In genomic region chr1:16623337-16623736, GRCh38 we compare ENCODE assay signal across 9 cellular contexts. TPM values are rescaled to one million over a fixed set of nuclear protein-coding genes. Genes with fewer than 3 reads are reported as not detected.
A peak's percentile ranks its signal among the peaks of the same experiment; 100 is the strongest.
DNase-seq lines count a peak whose midpoint lies in the region; ATAC-seq and TF ChIP-seq lines count a peak whose summit lies in the region.
"Not testable (repeated sequence)": the region's sequence is repeated elsewhere in the genome, so short reads cannot be mapped to it uniquely, and the experiment has no call there.
"Had no signal": no experiment of that assay in that cellular context is flagged by ENCODE, and none has a peak within 500 bp of the region (broad histone marks: within the 10 kb centered on the region; RNA-seq: fewer than 3 reads in every experiment).

No MANE protein-coding gene starts in this region.

- not testable (repeated sequence) for H3K4me3 ChIP-seq in AG09309 (ENCODE audit: control insufficient read depth, low read depth, low read length); GM23248; foreskin fibroblast (ENCODE audit: low read depth in 1 of 2, low read length in 2 of 2); stomach

- not testable (repeated sequence) for H3K9ac ChIP-seq in GM23248

- H3K27ac Mint-ChIP-seq in WTC11; MCF 10A (ENCODE audit: low read depth, unreplicated experiment): not testable (repeated sequence)

- TF ChIP-seq CTCF in AG09309 (IDR thresholded peaks at IDR 0.05; ENCODE audit: control insufficient read depth, insufficient read depth, low read depth, low read length, missing control alignments) = peak; percentile 2
- not testable (repeated sequence) for TF ChIP-seq CTCF in WTC11 (IDR thresholded peaks at IDR 0.05); MCF 10A (IDR thresholded peaks at IDR 0.05; ENCODE audit: unreplicated experiment); foreskin fibroblast (IDR thresholded peaks at IDR 0.05; ENCODE audit: low read depth, low read length); stomach (IDR thresholded peaks at IDR 0.05)

- H3K9me3 ChIP-seq in GM23248 (ENCODE audit: low read depth); stomach: not testable (repeated sequence)

- not testable (repeated sequence) for H3K9me3 Mint-ChIP-seq in WTC11; MCF 10A (ENCODE audit: unreplicated experiment)

- BruUV-seq in MCF 10A (replicated peaks; lab: Mats Ljungman, UMichigan) = not testable (repeated sequence)

- not testable (repeated sequence) for H4K20me1 ChIP-seq in GM23248 (ENCODE audit: insufficient read depth)

- POLR2A ChIA-PET in WTC11 (lab: Charles Lee) = not testable (repeated sequence)
- POLR2A ChIA-PET in MCF 10A (lab: Yijun Ruan, JAX) = interaction anchor here (0.8 to 6.0 kb wide), 11 partner anchors 10 to 467 kb away, joined by 3 to 57 read pairs (median 6); partner anchors contain the start of genes EPHA2 and NBPF1

- H3K27me3 Mint-ChIP-seq in WTC11 (ENCODE audit: low read depth); MCF 10A (ENCODE audit: insufficient read depth, unreplicated experiment): not testable (repeated sequence)

- in situ Hi-C loops in GM23248 (cut with MboI) = not testable (repeated sequence)

- H2AFZ ChIP-seq in GM23248 = not testable (repeated sequence)

- H3K4me1 ChIP-seq in GM23248 (ENCODE audit: insufficient read depth) = not testable (repeated sequence)
- peaks cover 16 to 35% (median 26%) of the 10 kb centered on the region in 4 donors for H3K4me1 ChIP-seq in stomach

- not testable (repeated sequence) for H3F3A ChIP-seq in GM23248 (ENCODE audit: insufficient read depth)

- H3K79me2 ChIP-seq in GM23248 (ENCODE audit: insufficient read depth) = not testable (repeated sequence)

- not testable (repeated sequence) for H3K27me3 ChIP-seq in GM23248 (replicated peaks; ENCODE audit: insufficient read depth); stomach

- not testable (repeated sequence) for H3K27ac ChIP-seq in GM23248
- peak overlapping the region; percentile 63 to 81 (median 71) for H3K27ac ChIP-seq in stomach

- not testable (repeated sequence) for TF ChIP-seq POLR2A in stomach (IDR thresholded peaks at IDR 0.05)

- ATAC-seq in WTC11 = not testable (repeated sequence)

- intact Hi-C loops in MCF 10A (cut with micrococcal nuclease) = not testable (repeated sequence)
- intact Hi-C loops in stomach (cut with DNase I; ENCODE audit: low total_unique reads) = loop anchor here (2.0 kb wide), 1 partner anchor 323 kb away; no protein-coding TSS in a partner anchor

- H3K4me1 Mint-ChIP-seq in WTC11; MCF 10A (ENCODE audit: insufficient read depth, unreplicated experiment): not testable (repeated sequence)

- H3K9me2 ChIP-seq in GM23248 (ENCODE audit: insufficient read depth) = not testable (repeated sequence)

- not testable (repeated sequence) for H3K4me3 Mint-ChIP-seq in WTC11; MCF 10A (ENCODE audit: unreplicated experiment)

- H3K36me3 Mint-ChIP-seq in WTC11 (peaks cover 15% of the 10 kb centered on the region), MCF 10A (ENCODE audit: insufficient read depth, unreplicated experiment) (peaks cover 24% of the 10 kb centered on the region)

- CTCF ChIA-PET in WTC11 (lab: Charles Lee) (interaction anchor here (1.9 kb wide), 1 partner anchor 14 kb away, joined by 8 read pairs; no protein-coding TSS in a partner anchor), MCF 10A (lab: Yijun Ruan, JAX) (interaction anchor here (0.6 to 3.8 kb wide), 10 partner anchors 12 to 435 kb away, joined by 3 to 34 read pairs (median 5); no protein-coding TSS in a partner anchor)

- WGBS in GM23248 (ENCODE audit: low coverage in 1 of 2, low lambda C conversion rate in 2 of 2, missing lambda C conversion rate in 2 of 2), 2 experiments = 42 to 43% methylated on average over 7 of the region's 7 CpGs
- WGBS in stomach, 5 donors = 34 to 60% (median 41%) methylated on average over 7 of the region's 7 CpGs

- not testable (repeated sequence) for TF ChIP-seq EP300 in stomach (IDR thresholded peaks at IDR 0.05)

- H3K36me3 ChIP-seq in GM23248 (ENCODE audit: low read depth) = not testable (repeated sequence)
- H3K36me3 ChIP-seq in stomach = peaks cover 51 to 94% (median 84%) of the 10 kb centered on the region in 4 donors

- peak; percentile 75 for DNase-seq in AG09309 (ENCODE audit: low read depth)
- DNase-seq in GM23248 = peak; percentile 97
- peak; percentile 88 for DNase-seq in NCI-H2196 (lab: John Stamatoyannopoulos, UW; ENCODE audit: unreplicated experiment)
- peak; percentile 7 for DNase-seq in WTC11 (ENCODE audit: low spot score)
- peak; percentile 98 for DNase-seq in MCF 10A (ENCODE audit: unreplicated experiment)
- peak; percentile 71 to 79 for DNase-seq in foreskin fibroblast
- DNase-seq in mucosa of gallbladder (ENCODE audit: low spot score) = peak; percentile 61
- DNase-seq in stomach = peak; percentile 96

- H3K4me2 ChIP-seq in GM23248 (ENCODE audit: unreplicated experiment) = peak overlapping the region; percentile 9

RNA-seq across cellular contexts. Expression of gene NBPF1, which starts 10.0 kb away (rescaled TPM):
- total RNA-seq in GM23248 (2014; rRNA removed; shearing (Covaris generic)) = 18.6 and 41.0 TPM in 2 replicates
- polyA plus RNA-seq in GM23248 (2016; fragmentation: Nextera tagmentation; extraction: Ambion mirVana) (21.2 and 22.5 TPM in 2 replicates), stomach (1 to 10 TPM; 3.3 to 8.8 (median 7.5) TPM)
- total RNA-seq in WTC11 (2021) (17.5 to 18.3 TPM (median 17.9 TPM) in 3 replicates), MCF 10A (2022) (28.9 and 31.5 TPM in 2 replicates), mucosa of gallbladder (64.2 TPM), stomach (10 to 100 TPM; 19.2 to 66.6 (median 35.6) TPM)

RNA-seq across cellular contexts. Expression of gene RNU1-3, which starts 43.4 kb away (rescaled TPM):
- total RNA-seq in GM23248 (2014; rRNA removed; shearing (Covaris generic)) = under 0.01 TPM in 1 of 2 replicates, not detected in the other
- polyA plus RNA-seq in GM23248 (2016; fragmentation: Nextera tagmentation; extraction: Ambion mirVana) = not detected in 2 replicates
- total RNA-seq in WTC11 (2021) = 1,028 to 1,267 TPM (median 1,197 TPM) in 3 replicates
- 1,539 and 1,606 TPM in 2 replicates for total RNA-seq in MCF 10A (2022)
- total RNA-seq in mucosa of gallbladder = 1,358 TPM
- total RNA-seq in stomach = 1,000 to 10,000 TPM in 1 of 5 donors, under 1 TPM in 4; under 0.01 to 9,966 (median under 0.01) TPM
- polyA plus RNA-seq in stomach = not detected
- polyA plus RNA-seq: naive thymus-derived CD4-positive, alpha-beta T cell had no signal

Comparison
In these comparisons a context has a peak if more than half of its experiments do, and no peak if none do; other contexts are left out.
1. DNase-seq: peak in every context shown above with its lines; median percentile 98 in MCF 10A; 97 in GM23248; 96 in stomach; 88 in NCI-H2196; 75 in AG09309; 75 in foreskin fibroblast; 61 in mucosa of gallbladder; 7 in WTC11.